ENCODE assay signal across 12 cellular contexts in the genomic region with DNA sequence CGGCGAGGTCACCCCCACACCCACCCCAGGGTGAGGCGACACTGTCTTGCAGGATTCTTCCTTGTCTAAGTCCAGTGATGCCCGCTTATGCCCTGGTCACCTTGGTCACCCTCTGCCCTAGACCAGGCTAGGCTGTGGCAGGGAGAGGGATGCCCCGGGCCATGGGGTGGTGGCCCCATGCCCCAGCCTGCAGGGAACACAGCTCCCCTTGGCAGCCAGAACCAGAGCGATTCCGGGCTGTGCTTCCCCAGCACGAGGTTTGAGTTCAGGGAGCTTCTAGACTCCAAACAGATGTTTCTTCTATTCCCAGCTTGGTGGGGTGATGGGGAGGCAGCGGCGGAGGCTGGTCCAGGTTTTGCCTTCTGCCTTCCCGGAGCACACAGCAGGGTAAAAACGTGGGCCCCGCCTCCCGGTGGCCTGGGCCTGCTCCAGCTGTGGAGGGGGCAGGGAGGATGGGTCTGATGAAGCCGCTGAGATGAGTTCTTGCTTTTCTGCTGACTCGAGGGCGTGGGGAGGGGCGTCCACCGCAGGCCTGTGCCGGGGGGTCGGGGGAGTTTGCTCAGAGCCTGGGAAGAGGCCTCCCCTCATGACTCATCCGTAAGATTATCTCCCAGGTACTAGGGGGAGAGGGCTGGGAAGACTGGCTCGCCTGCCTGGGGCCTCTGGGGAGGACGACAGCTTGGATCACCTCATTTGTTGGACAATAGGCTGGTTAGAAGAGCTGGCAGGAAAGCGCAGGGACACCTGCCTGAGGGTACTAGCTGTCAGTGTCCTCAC. TPM values are rescaled to one million over a fixed set of nuclear protein-coding genes. Genes with fewer than 3 reads are reported as not detected.
DNase-seq lines count a peak whose midpoint lies in the region; ATAC-seq and TF ChIP-seq lines count a peak whose summit lies in the region.
"Had no signal": no experiment of that assay in that cellular context is flagged by ENCODE, and none has a peak within 500 bp of the region (broad histone marks: within the 10 kb centered on the region; RNA-seq: fewer than 3 reads in every experiment).

No MANE protein-coding gene starts in this region.

- no peaks in the 10 kb centered on the region for H3K36me3 Mint-ChIP-seq in activated naive CD8-positive, alpha-beta T cell treated with anti-CD3 and anti-CD28 coated beads, Interleukin-2, amount 50 U/mL, for 24 hours (ENCODE audit: low read depth)

- H3K4me1 Mint-ChIP-seq in activated naive CD8-positive, alpha-beta T cell treated with anti-CD3 and anti-CD28 coated beads, Interleukin-2, amount 50 U/mL, for 24 hours = peaks cover 3% of the 10 kb centered on the region

- H3K9me3 Mint-ChIP-seq in activated naive CD8-positive, alpha-beta T cell treated with anti-CD3 and anti-CD28 coated beads, Interleukin-2, amount 50 U/mL, for 24 hours = no peaks in the 10 kb centered on the region

- H3K4me3 ChIP-seq in WERI-Rb-1 (ENCODE audit: low read depth, low read length) (no peak overlapping the region; the same call in 1 of the 2 replicates), left ventricle myocardium inferior (peak overlapping the region; percentile 17), psoas muscle (peak overlapping the region; percentile 11)

- WGBS in psoas muscle, 3 donors = 12 to 20% (median 16%) methylated on average over 25 of the region's 25 CpGs

- H3K9me3 ChIP-seq in WERI-Rb-1 (ENCODE audit: severe bottlenecking) (no peaks in the 10 kb centered on the region), left ventricle myocardium inferior (replicated peaks) (no peaks in the 10 kb centered on the region), psoas muscle (no peaks in the 10 kb centered on the region)

- H3K27me3 Mint-ChIP-seq in activated naive CD8-positive, alpha-beta T cell treated with anti-CD3 and anti-CD28 coated beads, Interleukin-2, amount 50 U/mL, for 24 hours = no peaks in the 10 kb centered on the region

- H3K27me3 ChIP-seq in WERI-Rb-1 (ENCODE audit: insufficient read depth, low read depth, severe bottlenecking) = no peaks in the 10 kb centered on the region
- no peaks in the 10 kb centered on the region for H3K27me3 ChIP-seq in left ventricle myocardium inferior (ENCODE audit: low read depth)
- H3K27me3 ChIP-seq in psoas muscle (ENCODE audit: insufficient read depth in 3 of 3, low read length in 2 of 3) = no peaks in the 10 kb centered on the region

- H3K4me1 ChIP-seq in left ventricle myocardium inferior (peaks cover 75% of the 10 kb centered on the region), psoas muscle (peaks cover 87% of the 10 kb centered on the region)

- peak overlapping the region; percentile 70 for H3K27ac ChIP-seq in WERI-Rb-1
- H3K27ac ChIP-seq in left ventricle myocardium inferior (replicated peaks) = peak overlapping the region; percentile 95
- H3K27ac ChIP-seq in psoas muscle = peak overlapping the region; percentile 84

- H3K4me3 Mint-ChIP-seq in activated naive CD8-positive, alpha-beta T cell treated with anti-CD3 and anti-CD28 coated beads, Interleukin-2, amount 50 U/mL, for 24 hours = no peak overlapping the region

- no peaks in the 10 kb centered on the region for H3K36me3 ChIP-seq in WERI-Rb-1
- peaks cover 13% of the 10 kb centered on the region for H3K36me3 ChIP-seq in left ventricle myocardium inferior
- peaks cover 0 to 51% of the 10 kb centered on the region in 2 donors for H3K36me3 ChIP-seq in psoas muscle (ENCODE audit: insufficient read depth in 1 of 2, low read depth in 1 of 2)

- peak; percentile 47 for DNase-seq in NCI-H1436 treated with DMSO at 0.1 percent for 48 hours (lab: John Stamatoyannopoulos, UW)
- peak; percentile 75 for DNase-seq in WERI-Rb-1
- DNase-seq in left ventricle myocardium inferior = peak; percentile 73
- DNase-seq in psoas muscle = peak; percentile 87 to 92
- no peak for DNase-seq in activated naive CD8-positive, alpha-beta T cell treated with anti-CD3 and anti-CD28 coated beads, Interleukin-2, amount 50 U/mL, for 24 hours
- DNase-seq: activated CD4-positive, alpha-beta T cell treated with anti-CD3 and anti-CD28 coated beads, Interleukin-2, amount 50 U/mL, for 4 hours; dermis blood vessel endothelial cell; DMS79 treated with DMSO at 0.1 percent for 48 hours had no signal

- no peak for TF ChIP-seq CTCF in WERI-Rb-1 (IDR thresholded peaks at IDR 0.05; ENCODE audit: low read depth, low read length)
- TF ChIP-seq CTCF in left ventricle myocardium inferior (IDR thresholded peaks at IDR 0.05; ENCODE audit: borderline replicate concordance) = no peak
- no peak for TF ChIP-seq CTCF in psoas muscle (IDR thresholded peaks at IDR 0.05)

- H3K27ac Mint-ChIP-seq in activated naive CD8-positive, alpha-beta T cell treated with anti-CD3 and anti-CD28 coated beads, Interleukin-2, amount 50 U/mL, for 24 hours = no peak overlapping the region

- intact Hi-C loops in left ventricle myocardium inferior (cut with micrococcal nuclease) = no loop called here
- intact Hi-C loops in psoas muscle (cut with DNase I) = loop anchor here in 1 of 2 donors (2.0 kb wide), 1 partner anchor 13 kb away; no protein-coding TSS in a partner anchor

- ATAC-seq in psoas muscle = peak; percentile 55 to 66 (median 58)
- no peak for ATAC-seq in HG02798 (IDR thresholded peaks at IDR 0.05; ENCODE audit: poor library complexity, unreplicated experiment)
- ATAC-seq in GM18511 (IDR thresholded peaks at IDR 0.05; ENCODE audit: unreplicated experiment) = no peak
- no peak for ATAC-seq in GM21360 (IDR thresholded peaks at IDR 0.05; ENCODE audit: unreplicated experiment)
- no peak for ATAC-seq in activated naive CD8-positive, alpha-beta T cell treated with anti-CD3 and anti-CD28 coated beads, Interleukin-2, amount 50 U/mL, for 24 hours

RNA-seq across cellular contexts. Expression of a gene that starts 15.4 kb away (rescaled TPM):
- total RNA-seq in left ventricle myocardium inferior (33.4 TPM), psoas muscle (100 to 1,000 TPM; 248 to 524 (median 400) TPM)
- polyA plus RNA-seq in psoas muscle = 100 to 1,000 TPM in 2 of 3 donors, 10 to 100 TPM in 1; 20.7 to 318 (median 210) TPM

RNA-seq across cellular contexts. Expression of a gene that starts 39.3 kb away (rescaled TPM):
- total RNA-seq in left ventricle myocardium inferior = not detected
- total RNA-seq in psoas muscle = not detected
- under 1 TPM in 1 of 3 donors, not detected in 2; 0.03 TPM for polyA plus RNA-seq in psoas muscle
- total RNA-seq: dermis blood vessel endothelial cell had no signal
- polyA plus RNA-seq: neural cell had no signal

RNA-seq across cellular contexts. Expression of a gene that starts 41.8 kb away (rescaled TPM):
- total RNA-seq in left ventricle myocardium inferior (0.33 TPM), psoas muscle (under 1 TPM in 2 of 4 donors, not detected in 2; 0.10 to 0.36 TPM)
- not detected for polyA plus RNA-seq in psoas muscle
- total RNA-seq: dermis blood vessel endothelial cell had no signal

RNA-seq across cellular contexts. Expression of a gene that starts 44.5 kb away (rescaled TPM):
- total RNA-seq in left ventricle myocardium inferior (21.3 TPM), psoas muscle (10 to 100 TPM; 31.3 to 63.2 (median 46.3) TPM)
- 10 to 100 TPM; 28.5 to 54.4 (median 35.5) TPM for polyA plus RNA-seq in psoas muscle

Comparison
In these comparisons a context has a peak if more than half of its experiments do, and no peak if none do; other contexts are left out.
1. ATAC-seq: peak in psoas muscle (4 of 4); none in HG02798 (single experiment), GM18511 (single experiment), GM21360 (single experiment) and activated naive CD8-positive, alpha-beta T cell treated with anti-CD3 and anti-CD28 coated beads, Interleukin-2, amount 50 U/mL, for 24 hours (single experiment).
2. Peak in every context shown above with its lines, with median percentiles within 50 percentile points of each other: H3K27ac ChIP-seq.